ENCODE assay signal across 25 cellular contexts in the genomic region with DNA sequence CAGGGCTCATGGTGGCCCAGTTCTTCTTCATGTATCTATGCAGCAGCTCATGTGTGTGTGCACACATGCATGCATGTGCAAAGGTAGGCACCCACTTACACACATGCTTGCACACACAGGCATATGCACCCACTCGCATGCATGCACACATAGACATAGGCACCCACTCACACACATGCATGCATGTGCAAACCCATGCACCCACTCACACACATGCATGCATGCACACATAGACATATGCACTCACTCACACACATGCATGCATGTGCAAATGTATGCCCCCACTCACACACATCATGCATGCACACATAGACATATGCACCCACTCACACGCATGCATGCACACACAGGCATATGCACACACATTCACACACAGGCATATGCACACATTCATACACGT.
"Had no signal": no experiment of that assay in that cellular context is flagged by ENCODE, and none has a peak within 500 bp of the region (broad histone marks: within the 10 kb centered on the region; RNA-seq: fewer than 3 reads in every experiment).

No MANE protein-coding gene starts in this region.

- H3K9me3 Mint-ChIP-seq: activated T-helper 1 cell treated with anti-CD3 and anti-CD28 coated beads, Interleukin-12 subunit alpha, Interleukin-12 subunit beta, Interleukin-2, Interleukin-4 antibody, amounts not matched to agents 30 ng/mL and 10 ng/mL and 1 ng/mL, durations not matched to agents 14 hours and 24 hours and 36 hours; central memory CD8-positive, alpha-beta T cell; naive B cell had no signal

- H3K4me3 ChIP-seq: breast epithelium, esophagus squamous epithelium, left ventricle myocardium inferior, transverse colon, uterus had no signal

- DNase-seq: activated CD4-positive, alpha-beta T cell treated with anti-CD3 and anti-CD28 coated beads for 36 hours; activated CD4-positive, CD25-positive, alpha-beta regulatory T cell; activated CD8-positive, alpha-beta memory T cell treated with anti-CD3 and anti-CD28 coated beads for 24 hours; activated gamma-delta T cell; activated naive CD4-positive, alpha-beta T cell treated with anti-CD3 and anti-CD28 coated beads, Interleukin-2, amount 50 U/mL, for 16 hours; activated T-cell treated with anti-CD3 and anti-CD28 coated beads, Interleukin-2, amount 50 U/mL, for 1 hour; amniotic stem cell; dermis blood vessel endothelial cell; effector CD4-positive, alpha-beta T cell; esophagus squamous epithelium; glutamatergic neuron; left ventricle myocardium inferior; naive B cell; occipital lobe; right cardiac atrium; stimulated activated CD4-positive, alpha-beta T cell treated with anti-CD3 and anti-CD28 coated beads, Interleukin-2, amount 100 ng/mL, for 48 hours; stimulated activated naive CD8-positive, alpha-beta T cell treated with anti-CD3 and anti-CD28 coated beads, Interleukin-15, Interleukin-2, amounts not matched to agents 100 U/mL and 50 U/mL, for 24 hours; testis; transverse colon; uterus had no signal

- ATAC-seq: activated CD4-positive, alpha-beta T cell treated with anti-CD3 and anti-CD28 coated beads for 36 hours; stimulated activated naive CD8-positive, alpha-beta T cell treated with anti-CD3 and anti-CD28 coated beads, Interleukin-15, Interleukin-2, amounts not matched to agents 100 U/mL and 50 U/mL, for 24 hours had no signal

- H3K27ac Mint-ChIP-seq: activated CD4-positive, alpha-beta T cell treated with anti-CD3 and anti-CD28 coated beads for 36 hours; activated T-helper 1 cell treated with anti-CD3 and anti-CD28 coated beads, Interleukin-12 subunit alpha, Interleukin-12 subunit beta, Interleukin-2, Interleukin-4 antibody, amounts not matched to agents 30 ng/mL and 10 ng/mL and 1 ng/mL, durations not matched to agents 14 hours and 24 hours and 36 hours; naive B cell had no signal

- FAIRE-seq: frontal cortex, islet of Langerhans had no signal

- H3K4me3 Mint-ChIP-seq: activated CD4-positive, alpha-beta T cell treated with anti-CD3 and anti-CD28 coated beads for 36 hours; activated T-helper 1 cell treated with anti-CD3 and anti-CD28 coated beads, Interleukin-12 subunit alpha, Interleukin-12 subunit beta, Interleukin-2, Interleukin-4 antibody, amounts not matched to agents 30 ng/mL and 10 ng/mL and 1 ng/mL, durations not matched to agents 14 hours and 24 hours and 36 hours; central memory CD8-positive, alpha-beta T cell had no signal

- H3K4me1 Mint-ChIP-seq: central memory CD8-positive, alpha-beta T cell had no signal

- H3K36me3 Mint-ChIP-seq: naive B cell had no signal

- H3K27me3 ChIP-seq: breast epithelium, esophagus squamous epithelium, testis, transverse colon, uterus had no signal

- H3K4me1 ChIP-seq: breast epithelium, testis, uterus had no signal

- H3K27ac ChIP-seq: breast epithelium, esophagus squamous epithelium, left ventricle myocardium inferior, testis, transverse colon, uterus had no signal

- H3K36me3 ChIP-seq: breast epithelium, esophagus squamous epithelium, left ventricle myocardium inferior, transverse colon, uterus had no signal

- H3K9me3 ChIP-seq: breast epithelium, esophagus squamous epithelium, left ventricle myocardium inferior, testis, transverse colon, uterus had no signal
